ENCODE assay signal across 22 cellular contexts in genomic region chr7:80806653-80807052, GRCh38.
DNase-seq lines count a peak whose midpoint lies in the region; ATAC-seq and TF ChIP-seq lines count a peak whose summit lies in the region.
"Had no signal": no experiment of that assay in that cellular context is flagged by ENCODE, and none has a peak within 500 bp of the region (broad histone marks: within the 10 kb centered on the region; RNA-seq: fewer than 3 reads in every experiment).

No MANE protein-coding gene starts in this region.

- H3K4me2 ChIP-seq in osteoblast (ENCODE audit: insufficient read depth, low read length): no peak overlapping the region

- H4K20me1 ChIP-seq in osteoblast (ENCODE audit: insufficient read depth, low read length): no peaks in the 10 kb centered on the region

- H3K27me3 ChIP-seq in A673 (replicated peaks; ENCODE audit: insufficient read depth, low read depth, low read length, poor library complexity) (no peaks in the 10 kb centered on the region), Panc1 (ENCODE audit: control insufficient read depth, insufficient read depth, low read length) (no peaks in the 10 kb centered on the region), WERI-Rb-1 (ENCODE audit: insufficient read depth, low read depth, severe bottlenecking) (no peaks in the 10 kb centered on the region), osteoblast (ENCODE audit: insufficient read depth, low read length) (no peaks in the 10 kb centered on the region)
- H3K27me3 ChIP-seq: BE2C, esophagus squamous epithelium had no signal

- H2AFZ ChIP-seq in osteoblast (ENCODE audit: low read length): no peak overlapping the region

- intact Hi-C loops in A673 (cut with micrococcal nuclease; ENCODE audit: unreplicated experiment): loop anchor here (10.0 kb wide), 1 partner anchor 428 kb away; no protein-coding TSS in a partner anchor
- intact Hi-C loops in Panc1 (cut with micrococcal nuclease; ENCODE audit: unreplicated experiment): no loop called here

- CTCF ChIA-PET in A673 (lab: Charles Lee): interaction anchor here (0.5 kb wide), 1 partner anchor 11 kb away, joined by 3 read pairs; no protein-coding TSS in a partner anchor
- CTCF ChIA-PET in Panc1 (lab: Charles Lee): no interaction called here

- in situ Hi-C loops in Panc1 (cut with HindIII; ENCODE audit: low pct_unique_long_range_greater_than_20kb, low sequenced_read_pairs): no loop called here

- TF ChIP-seq CTCF in A673 (conservative IDR thresholded peaks at IDR 0.05; ENCODE audit: low read depth, low read length) (no peak), Panc1 (IDR thresholded peaks at IDR 0.05) (no peak), omental fat pad (IDR thresholded peaks at IDR 0.05) (no peak), WERI-Rb-1 (IDR thresholded peaks at IDR 0.05; ENCODE audit: low read depth, low read length) (no peak), osteoblast (IDR thresholded peaks at IDR 0.05; ENCODE audit: extremely low read depth, low read depth, low read length) (no peak)

- POLR2A ChIA-PET in A673 (lab: Charles Lee; ENCODE audit: low non-redundant PET): no interaction called here
- POLR2A ChIA-PET in Panc1 (lab: Charles Lee): no interaction called here

- BruUV-seq in A673 (replicated peaks; lab: Mats Ljungman, UMichigan) (no TSS peak), Panc1 (replicated peaks; lab: Mats Ljungman, UMichigan) (no TSS peak)

- peak; percentile 53; the same call in 1 of the 2 replicates for ATAC-seq in Panc1
- ATAC-seq in omental fat pad (ENCODE audit: low FRiP score): peak; percentile 61
- ATAC-seq: K562, left colon, WTC11 had no signal

- H3K27ac ChIP-seq in A673 (ENCODE audit: low read depth, low read length, poor library complexity, severe bottlenecking) (peak overlapping the region; percentile 20), Panc1 (ENCODE audit: low read length) (peak overlapping the region; percentile 51), WERI-Rb-1 (no peak overlapping the region), osteoblast (ENCODE audit: low read depth, low read length) (no peak overlapping the region)
- H3K27ac ChIP-seq: esophagus squamous epithelium had no signal

- peaks cover 4% of the 10 kb centered on the region for H3K36me3 ChIP-seq in A673 (ENCODE audit: insufficient read depth, low read length, poor library complexity, severe bottlenecking)
- peaks cover 45% of the 10 kb centered on the region for H3K36me3 ChIP-seq in Panc1 (ENCODE audit: control insufficient read depth, insufficient read depth, low read length)
- H3K36me3 ChIP-seq in WERI-Rb-1: no peaks in the 10 kb centered on the region
- peaks cover 31% of the 10 kb centered on the region for H3K36me3 ChIP-seq in osteoblast (ENCODE audit: insufficient read depth, low read length)
- H3K36me3 ChIP-seq: BE2C, esophagus squamous epithelium, HAP-1 had no signal

- H3K9me3 ChIP-seq in A673 (ENCODE audit: low read depth, low read length, poor library complexity, severe bottlenecking) (no peaks in the 10 kb centered on the region), Panc1 (ENCODE audit: control insufficient read depth, insufficient read depth, low read depth, low read length) (no peaks in the 10 kb centered on the region), WERI-Rb-1 (ENCODE audit: severe bottlenecking) (no peaks in the 10 kb centered on the region), osteoblast (ENCODE audit: low read depth, low read length) (no peaks in the 10 kb centered on the region)
- H3K9me3 ChIP-seq: BE2C, esophagus squamous epithelium, HAP-1 had no signal

- DNase-seq in A673 (ENCODE audit: low spot score): peak; percentile 39
- no peak for DNase-seq in Panc1 (ENCODE audit: low read depth, low spot score)
- DNase-seq in cerebellar cortex (ENCODE audit: low spot score): peak; percentile 7
- DNase-seq in omental fat pad (ENCODE audit: low spot score): no peak
- DNase-seq in WERI-Rb-1: no peak
- no peak for DNase-seq in stimulated activated CD4-positive, alpha-beta T cell treated with anti-CD3 and anti-CD28 coated beads, Interleukin-2, amount 100 ng/mL, for 24 hours
- no peak for DNase-seq in osteoblast (ENCODE audit: insufficient read length, low spot score, missing footprints)
- DNase-seq in NCI-H2107 treated with DMSO at 0.1 percent for 48 hours (lab: John Stamatoyannopoulos, UW; ENCODE audit: unreplicated experiment): no peak
- DNase-seq: ACHN; activated CD4-positive, alpha-beta T cell treated with anti-CD3 and anti-CD28 coated beads, Interleukin-2, amount 10 ng/mL, durations not matched to agents 7 days and 5 days; activated T-cell treated with anti-CD3 and anti-CD28 coated beads, Interleukin-2, amount 50 U/mL, for 24 hours; BE2C; esophagus squamous epithelium; hippocampal formation; left colon; NCI-H2029; NCI-H2227 treated with DMSO at 0.1 percent for 48 hours; RPMI8226; stimulated activated CD4-positive, alpha-beta T cell treated with anti-CD3 and anti-CD28 coated beads, Interleukin-4, amount 100 ng/mL, for 1 hour had no signal

- H3K4me1 ChIP-seq in A673 (ENCODE audit: insufficient read depth, low read length, poor library complexity, severe bottlenecking): peaks cover 38% of the 10 kb centered on the region
- peaks cover 24% of the 10 kb centered on the region for H3K4me1 ChIP-seq in Panc1 (ENCODE audit: control insufficient read depth, insufficient read depth, low read length)
- H3K4me1 ChIP-seq in osteoblast (ENCODE audit: insufficient read depth, low read length): peaks cover 16% of the 10 kb centered on the region
- H3K4me1 ChIP-seq: BE2C, esophagus squamous epithelium, HAP-1 had no signal

- H3K4me3 ChIP-seq in A673 (ENCODE audit: low read depth, low read length, poor library complexity, severe bottlenecking): no peak overlapping the region
- no peak overlapping the region for H3K4me3 ChIP-seq in Panc1 (ENCODE audit: low read depth in 2 of 2, low read length in 2 of 2)
- no peak overlapping the region for H3K4me3 ChIP-seq in WERI-Rb-1 (ENCODE audit: low read depth, low read length)
- no peak overlapping the region for H3K4me3 ChIP-seq in osteoblast (ENCODE audit: insufficient read depth, low read length)
- H3K4me3 ChIP-seq: esophagus squamous epithelium, HAP-1, K562 had no signal

- no peaks in the 10 kb centered on the region for H3K79me2 ChIP-seq in osteoblast (ENCODE audit: insufficient read depth, low read length)

Comparison
In these comparisons a context has a peak if more than half of its experiments do, and no peak if none do; other contexts are left out.
1. DNase-seq: peak in A673 (single experiment) and cerebellar cortex (single experiment); none in Panc1 (single experiment), omental fat pad (single experiment), WERI-Rb-1 (single experiment), stimulated activated CD4-positive, alpha-beta T cell treated with anti-CD3 and anti-CD28 coated beads, Interleukin-2, amount 100 ng/mL, for 24 hours (0 of 2), osteoblast (single experiment) and NCI-H2107 treated with DMSO at 0.1 percent for 48 hours (single experiment).
2. H3K27ac ChIP-seq: peak in A673 (single experiment) and Panc1 (single experiment); none in WERI-Rb-1 (single experiment) and osteoblast (single experiment).